ENCODE assay signal across 1 cellular context in the genomic region with DNA sequence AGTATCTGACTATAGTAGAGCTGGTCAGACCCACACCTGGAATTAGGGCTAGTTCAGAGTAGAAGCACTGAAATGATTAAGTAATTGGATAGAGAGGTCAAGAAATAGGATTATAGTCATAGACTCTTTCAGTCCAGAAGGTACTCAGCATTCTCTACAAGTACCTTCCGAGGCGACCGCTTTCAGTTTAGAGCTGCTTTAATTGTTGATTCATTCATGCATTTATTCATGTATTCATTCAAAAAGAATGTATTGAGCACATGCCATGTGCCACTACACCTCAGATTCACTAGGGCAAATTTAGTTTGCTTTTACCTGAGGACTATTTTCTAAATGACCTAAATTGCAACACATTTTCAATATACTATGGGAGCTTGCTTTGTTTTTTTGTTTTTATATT.
TF ChIP-seq lines count a peak whose summit lies in the region.

No MANE protein-coding gene starts in this region.

TF ChIP-seq in HCT116, 20 proteins besides CTCF, POLR2A, EP300 and RAD21 (continued from another document):
- TF ChIP-seq, protein P1, sequence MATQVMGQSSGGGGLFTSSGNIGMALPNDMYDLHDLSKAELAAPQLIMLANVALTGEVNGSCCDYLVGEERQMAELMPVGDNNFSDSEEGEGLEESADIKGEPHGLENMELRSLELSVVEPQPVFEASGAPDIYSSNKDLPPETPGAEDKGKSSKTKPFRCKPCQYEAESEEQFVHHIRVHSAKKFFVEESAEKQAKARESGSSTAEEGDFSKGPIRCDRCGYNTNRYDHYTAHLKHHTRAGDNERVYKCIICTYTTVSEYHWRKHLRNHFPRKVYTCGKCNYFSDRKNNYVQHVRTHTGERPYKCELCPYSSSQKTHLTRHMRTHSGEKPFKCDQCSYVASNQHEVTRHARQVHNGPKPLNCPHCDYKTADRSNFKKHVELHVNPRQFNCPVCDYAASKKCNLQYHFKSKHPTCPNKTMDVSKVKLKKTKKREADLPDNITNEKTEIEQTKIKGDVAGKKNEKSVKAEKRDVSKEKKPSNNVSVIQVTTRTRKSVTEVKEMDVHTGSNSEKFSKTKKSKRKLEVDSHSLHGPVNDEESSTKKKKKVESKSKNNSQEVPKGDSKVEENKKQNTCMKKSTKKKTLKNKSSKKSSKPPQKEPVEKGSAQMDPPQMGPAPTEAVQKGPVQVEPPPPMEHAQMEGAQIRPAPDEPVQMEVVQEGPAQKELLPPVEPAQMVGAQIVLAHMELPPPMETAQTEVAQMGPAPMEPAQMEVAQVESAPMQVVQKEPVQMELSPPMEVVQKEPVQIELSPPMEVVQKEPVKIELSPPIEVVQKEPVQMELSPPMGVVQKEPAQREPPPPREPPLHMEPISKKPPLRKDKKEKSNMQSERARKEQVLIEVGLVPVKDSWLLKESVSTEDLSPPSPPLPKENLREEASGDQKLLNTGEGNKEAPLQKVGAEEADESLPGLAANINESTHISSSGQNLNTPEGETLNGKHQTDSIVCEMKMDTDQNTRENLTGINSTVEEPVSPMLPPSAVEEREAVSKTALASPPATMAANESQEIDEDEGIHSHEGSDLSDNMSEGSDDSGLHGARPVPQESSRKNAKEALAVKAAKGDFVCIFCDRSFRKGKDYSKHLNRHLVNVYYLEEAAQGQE (IDR thresholded peaks at IDR 0.05; ENCODE audit: low read depth): no peak
- TF ChIP-seq POLR2AphosphoS5 (IDR thresholded peaks at IDR 0.05; ENCODE audit: low read depth, low read length) (no peak), EGR1 (IDR thresholded peaks at IDR 0.05; ENCODE audit: low read depth) (no peak), YY1 (IDR thresholded peaks at IDR 0.05; ENCODE audit: extremely low read depth, insufficient replicate concordance, low read depth, low read length) (no peak), CBX3 (IDR thresholded peaks at IDR 0.05; ENCODE audit: low read depth) (no peak), SP1 (IDR thresholded peaks at IDR 0.05; ENCODE audit: low read depth) (0 out of 2 replicates have a peak, but pooled peaks have one; percentile 21), EZH2phosphoT487 (IDR thresholded peaks at IDR 0.05; ENCODE audit: borderline replicate concordance) (no peak), JUND (IDR thresholded peaks at IDR 0.05) (peak; percentile 37; the same call in 1 of the 2 replicates)
- TF ChIP-seq, protein P2, sequence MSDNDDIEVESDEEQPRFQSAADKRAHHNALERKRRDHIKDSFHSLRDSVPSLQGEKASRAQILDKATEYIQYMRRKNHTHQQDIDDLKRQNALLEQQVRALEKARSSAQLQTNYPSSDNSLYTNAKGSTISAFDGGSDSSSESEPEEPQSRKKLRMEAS (IDR thresholded peaks at IDR 0.05): peak; percentile 44
- TF ChIP-seq, protein P3, sequence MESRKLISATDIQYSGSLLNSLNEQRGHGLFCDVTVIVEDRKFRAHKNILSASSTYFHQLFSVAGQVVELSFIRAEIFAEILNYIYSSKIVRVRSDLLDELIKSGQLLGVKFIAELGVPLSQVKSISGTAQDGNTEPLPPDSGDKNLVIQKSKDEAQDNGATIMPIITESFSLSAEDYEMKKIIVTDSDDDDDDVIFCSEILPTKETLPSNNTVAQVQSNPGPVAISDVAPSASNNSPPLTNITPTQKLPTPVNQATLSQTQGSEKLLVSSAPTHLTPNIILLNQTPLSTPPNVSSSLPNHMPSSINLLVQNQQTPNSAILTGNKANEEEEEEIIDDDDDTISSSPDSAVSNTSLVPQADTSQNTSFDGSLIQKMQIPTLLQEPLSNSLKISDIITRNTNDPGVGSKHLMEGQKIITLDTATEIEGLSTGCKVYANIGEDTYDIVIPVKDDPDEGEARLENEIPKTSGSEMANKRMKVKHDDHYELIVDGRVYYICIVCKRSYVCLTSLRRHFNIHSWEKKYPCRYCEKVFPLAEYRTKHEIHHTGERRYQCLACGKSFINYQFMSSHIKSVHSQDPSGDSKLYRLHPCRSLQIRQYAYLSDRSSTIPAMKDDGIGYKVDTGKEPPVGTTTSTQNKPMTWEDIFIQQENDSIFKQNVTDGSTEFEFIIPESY (IDR thresholded peaks at IDR 0.05; ENCODE audit: extremely low read depth, insufficient replicate concordance, low read length): no peak
TF ChIP-seq in HCT116: peak in this region for 3.
